In genomic region chr17:43721537-43722268, GRCh38 we compare ENCODE assay signal across 11 cellular contexts. TPM values are rescaled to one million over a fixed set of nuclear protein-coding genes. Genes with fewer than 3 reads are reported as not detected.
DNase-seq lines count a peak whose midpoint lies in the region; ATAC-seq, FAIRE-seq and TF ChIP-seq lines count a peak whose summit lies in the region.
"Had no signal": no experiment of that assay in that cellular context is flagged by ENCODE, and none has a peak within 500 bp of the region (broad histone marks: within the 10 kb centered on the region; RNA-seq: fewer than 3 reads in every experiment).

No MANE protein-coding gene starts in this region.

- no peaks in the 10 kb centered on the region for H3K9me2 ChIP-seq in SK-N-SH
- H3K9me2 ChIP-seq in Karpas-422 (replicated peaks; ENCODE audit: insufficient read depth, low read length) = no peaks in the 10 kb centered on the region

- H3K79me2 ChIP-seq in SK-N-SH (ENCODE audit: insufficient read depth) (no peaks in the 10 kb centered on the region), Karpas-422 (ENCODE audit: low read length) (no peaks in the 10 kb centered on the region), K562 (ENCODE audit: control insufficient read depth, insufficient read depth, low read length) (no peaks in the 10 kb centered on the region)

- peak overlapping the region; percentile 87 for H3K4me3 Mint-ChIP-seq in natural killer cell treated with Interleukin-12 subunit alpha and Interleukin-12 subunit beta and Interleukin-15 and Interleukin-18, amount 100 ng/mL, for 72 hours

- no peaks in the 10 kb centered on the region for H3K9me3 Mint-ChIP-seq in natural killer cell treated with Interleukin-12 subunit alpha and Interleukin-12 subunit beta and Interleukin-15 and Interleukin-18, amount 100 ng/mL, for 72 hours

- no peaks in the 10 kb centered on the region for H3K27me3 ChIP-seq in SK-N-SH (ENCODE audit: insufficient read depth)
- no peaks in the 10 kb centered on the region for H3K27me3 ChIP-seq in Karpas-422 (ENCODE audit: low read length)
- H3K27me3 ChIP-seq in K562 (ENCODE audit: control insufficient read depth in 2 of 2, insufficient read depth in 2 of 2, low read length in 2 of 2) = peaks cover 5% of the 10 kb centered on the region in 2 experiments; a peak in 4 of 5 replicates
- no peaks in the 10 kb centered on the region for H3K27me3 ChIP-seq in Peyer's patch

- 91% methylated on average over 4 of the region's 4 CpGs for WGBS in SK-N-SH (ENCODE audit: low lambda C conversion rate)
- WGBS in K562 (ENCODE audit: insufficient coverage, low coverage, missing lambda C conversion rate) = 33% methylated on average over 4 of the region's 4 CpGs

- H3K9me3 ChIP-seq in SK-N-SH (no peaks in the 10 kb centered on the region), Karpas-422 (ENCODE audit: low read length) (no peaks in the 10 kb centered on the region), K562 (replicated peaks; ENCODE audit: control insufficient read depth, insufficient read depth, low read depth, low read length) (no peaks in the 10 kb centered on the region), Peyer's patch (no peaks in the 10 kb centered on the region)

- ATAC-seq in SK-N-SH treated with all-trans-retinoic acid at 6 μM for 48 hours (no peak), K562 (peak; percentile 51; the same call in 2 of the 3 replicates), GM18511 (IDR thresholded peaks at IDR 0.05; ENCODE audit: unreplicated experiment) (no peak)
- no peak for ATAC-seq in natural killer cell treated with Interleukin-12 subunit alpha and Interleukin-12 subunit beta and Interleukin-15 and Interleukin-18, amount 100 ng/mL, for 72 hours
- ATAC-seq: HCT116 had no signal

- H3K9ac ChIP-seq in SK-N-SH (no peak overlapping the region), Karpas-422 (ENCODE audit: low read length) (no peak overlapping the region), K562 (ENCODE audit: insufficient read depth in 1 of 2, low read depth in 2 of 2, low read length in 2 of 2) (peak overlapping the region in 1 of 2 experiments; percentile 34; a peak in 2 of 4 replicates)

- peaks cover 18 to 26% of the 10 kb centered on the region in 2 donors for H3K27me3 Mint-ChIP-seq in natural killer cell treated with Interleukin-12 subunit alpha and Interleukin-12 subunit beta and Interleukin-15 and Interleukin-18, amount 100 ng/mL, for 72 hours

- TF ChIP-seq RAD21 in SK-N-SH (IDR thresholded peaks at IDR 0.05; ENCODE audit: low read length) (no peak), K562 (CRISPR knock-in tag; conservative IDR thresholded peaks at IDR 0.05 in 1 of 2, IDR thresholded peaks at IDR 0.05 in 1 of 2) (no peak)

- TSS peak; percentile 88 for BruUV-seq in K562 (replicated peaks; lab: Mats Ljungman, UMichigan)

- CTCF ChIA-PET in SK-N-SH (lab: Yijun Ruan, JAX) = interaction anchor here (1.3 to 6.2 kb wide), 3 partner anchors 23 to 39 kb away, joined by 3 to 32 read pairs (median 11); no protein-coding TSS in a partner anchor
- CTCF ChIA-PET in K562 (lab: Yijun Ruan, JAX; ENCODE audit: low intra/inter-chr PET ratio) = no interaction called here

- H3F3A ChIP-seq in SK-N-SH (replicated peaks; ENCODE audit: insufficient read depth) = peaks cover 10% of the 10 kb centered on the region

- H3K4me3 ChIP-seq in SK-N-SH (ENCODE audit: low read depth in 2 of 2, low read length in 1 of 2) = no peak overlapping the region
- peak overlapping the region; percentile 68; the same call in 1 of the 2 replicates for H3K4me3 ChIP-seq in Karpas-422 (ENCODE audit: low read length)
- no peak overlapping the region for H3K4me3 ChIP-seq in K562
- no peak overlapping the region for H3K4me3 ChIP-seq in Peyer's patch

- peaks cover 12 to 14% of the 10 kb centered on the region in 2 donors for H3K4me1 Mint-ChIP-seq in natural killer cell treated with Interleukin-12 subunit alpha and Interleukin-12 subunit beta and Interleukin-15 and Interleukin-18, amount 100 ng/mL, for 72 hours (ENCODE audit: low read depth in 2 of 2)

- H3K4me1 ChIP-seq in SK-N-SH (ENCODE audit: control insufficient read depth in 1 of 2, insufficient read depth in 2 of 2, low read depth in 1 of 2, low read length in 1 of 2) = peaks cover 4 to 5% of the 10 kb centered on the region in 2 experiments; a peak in 2 of 4 replicates
- H3K4me1 ChIP-seq in Karpas-422 (ENCODE audit: low read length) = peaks cover 14% of the 10 kb centered on the region
- peaks cover 7 to 14% of the 10 kb centered on the region in 2 experiments for H3K4me1 ChIP-seq in K562 (replicated peaks in 1 of 2; ENCODE audit: control insufficient read depth in 2 of 2, insufficient read depth in 2 of 2, low read length in 2 of 2)
- no peaks in the 10 kb centered on the region for H3K4me1 ChIP-seq in Peyer's patch

- H3K36me3 ChIP-seq in SK-N-SH (replicated peaks in 1 of 2; ENCODE audit: control insufficient read depth in 1 of 2, insufficient read depth in 2 of 2, low read length in 1 of 2) = no peaks in the 10 kb centered on the region
- H3K36me3 ChIP-seq in Karpas-422 (ENCODE audit: insufficient read depth, low read length) = no peaks in the 10 kb centered on the region
- H3K36me3 ChIP-seq in K562 (ENCODE audit: control insufficient read depth, insufficient read depth, low read length) = no peaks in the 10 kb centered on the region
- H3K36me3 ChIP-seq in Peyer's patch = no peaks in the 10 kb centered on the region

- TF ChIP-seq POLR2A in K562 (conservative IDR thresholded peaks at IDR 0.05) (no peak), Peyer's patch (IDR thresholded peaks at IDR 0.05) (no peak)

- no peaks in the 10 kb centered on the region for H3K9me1 ChIP-seq in K562 (ENCODE audit: control insufficient read depth, insufficient read depth, low read length)

- peak overlapping the region in 1 of 2 donors; percentile 54 for H3K27ac Mint-ChIP-seq in natural killer cell treated with Interleukin-12 subunit alpha and Interleukin-12 subunit beta and Interleukin-15 and Interleukin-18, amount 100 ng/mL, for 72 hours

- no peaks in the 10 kb centered on the region for H3K36me3 Mint-ChIP-seq in natural killer cell treated with Interleukin-12 subunit alpha and Interleukin-12 subunit beta and Interleukin-15 and Interleukin-18, amount 100 ng/mL, for 72 hours

- H2AFZ ChIP-seq in SK-N-SH (ENCODE audit: low read depth) = peak overlapping the region; percentile 67; the same call in 1 of the 2 replicates
- no peak overlapping the region for H2AFZ ChIP-seq in Karpas-422 (ENCODE audit: low read length)
- peak overlapping the region; percentile 64 for H2AFZ ChIP-seq in K562 (ENCODE audit: low read depth, low read length)

- TF ChIP-seq CTCF in SK-N-SH (IDR thresholded peaks at IDR 0.05) = no peak
- no peak for TF ChIP-seq CTCF in K562 (IDR thresholded peaks at IDR 0.05 in 2 of 3, conservative IDR thresholded peaks at IDR 0.05 in 1 of 3; ENCODE audit: insufficient read depth in 2 of 3, low read depth in 1 of 3, low read length in 3 of 3)
- no peak for TF ChIP-seq CTCF in Peyer's patch (IDR thresholded peaks at IDR 0.05)

- intact Hi-C loops in K562 (cut with micrococcal nuclease) = no loop called here

- H4K20me1 ChIP-seq in SK-N-SH (ENCODE audit: insufficient read depth) (no peaks in the 10 kb centered on the region), Karpas-422 (ENCODE audit: insufficient read depth, low read depth, low read length) (no peaks in the 10 kb centered on the region), K562 (replicated peaks; ENCODE audit: control insufficient read depth, insufficient read depth, low read length) (no peaks in the 10 kb centered on the region)

- H3K27ac ChIP-seq in SK-N-SH (ENCODE audit: low read depth in 2 of 2, low read length in 1 of 2) (no peak overlapping the region), Karpas-422 (ENCODE audit: low read length) (no peak overlapping the region), K562 (ENCODE audit: extremely low read depth, low read depth, low read length) (peak overlapping the region; percentile 43; the same call in 1 of the 3 replicates), Peyer's patch (no peak overlapping the region)

- FAIRE-seq in K562 (lab: Jason Lieb, UNC) = no peak
- FAIRE-seq: A204.1, GM18507 had no signal

- TF ChIP-seq EP300 in SK-N-SH (IDR thresholded peaks at IDR 0.05; ENCODE audit: borderline replicate concordance in 1 of 2, low read depth in 1 of 2, low read length in 1 of 2) = no peak
- TF ChIP-seq EP300 in K562 (IDR thresholded peaks at IDR 0.05; ENCODE audit: low read length) = no peak

- H3K4me2 ChIP-seq in SK-N-SH (peak overlapping the region; percentile 73; the same call in 1 of the 2 replicates), Karpas-422 (ENCODE audit: low read depth, low read length, poor library complexity, severe bottlenecking) (peak overlapping the region; percentile 69), K562 (ENCODE audit: insufficient read depth, low read length) (peak overlapping the region; percentile 35; the same call in 1 of the 2 replicates)

- in situ Hi-C loops in K562 (cut with MboI) = no loop called here

- DNase-seq in SK-N-SH (no peak), Karpas-422 (no peak), K562 (ENCODE audit: extremely low read depth in 1 of 4, low spot score in 3 of 4) (peak in 2 of 4 experiments; percentile 22 to 29), Peyer's patch (no peak), KG1 (lab: John Stamatoyannopoulos, UW) (no peak)
- DNase-seq in natural killer cell treated with Interleukin-12 subunit alpha and Interleukin-12 subunit beta and Interleukin-15 and Interleukin-18, amount 100 ng/mL, for 72 hours (ENCODE audit: low spot score) = no peak

- POLR2A ChIA-PET in SK-N-SH (lab: Yijun Ruan, JAX) (no interaction called here), K562 (lab: Yijun Ruan, JAX) (interaction anchor here (0.7 to 1.0 kb wide), 2 partner anchors 18 to 39 kb away, joined by 4 read pairs; no protein-coding TSS in a partner anchor)

RNA-seq across cellular contexts. Expression of gene SOST, which starts 36.9 kb away (rescaled TPM):
- polyA plus RNA-seq in SK-N-SH (2012; rRNA removed) (not detected in 2 replicates), K562 (2011; rRNA removed) (not detected in 2 replicates), K562 (2014; fragmentation: Illumina TruSeq; extraction: Trizol) (not detected in 2 replicates), K562 (2014; fragmentation: Nextera tagmentation; extraction: Ambion mirVana) (not detected), K562 (2014; rRNA removed) (not detected in 2 replicates)
- 0.01 TPM in 1 of 2 replicates, not detected in the other for polyA plus RNA-seq in SK-N-SH (2012; cell fraction: cytosol; rRNA removed)
- polyA plus RNA-seq in SK-N-SH (2012; cell fraction: nucleus; rRNA removed) = not detected in 2 replicates
- not detected in 2 replicates for total RNA-seq in Karpas-422 (2014; rRNA removed; shearing (Covaris generic); ENCODE audit: low replicate concordance)
- total RNA-seq in K562 (2011; cell fraction: chromatin; rRNA removed; ENCODE audit: low replicate concordance) = not detected in 2 replicates
- total RNA-seq in K562 (2011; cell fraction: nucleolus; rRNA removed) = not detected in 2 replicates
- total RNA-seq in K562 (2011; cell fraction: nucleoplasm; rRNA removed) = not detected in 2 replicates
- total RNA-seq in K562 (2014; rRNA removed) (not detected in 2 replicates), K562 (2014; rRNA removed; fragmentation: Illumina TruSeq; extraction: Trizol) (not detected in 2 replicates), K562 (2015; rRNA removed; fragmentation: Illumina TruSeq; extraction: Trizol) (not detected in 2 replicates), K562 (2021) (not detected in 2 replicates), Peyer's patch (not detected)
- polyA plus RNA-seq in K562 (2011; cell fraction: cytosol; rRNA removed) = not detected in 2 replicates
- polyA plus RNA-seq in K562 (2011; cell fraction: nucleus; rRNA removed) = not detected in 2 replicates
- polyA plus RNA-seq in K562 (2012) = 0.06 TPM in 1 of 2 replicates, not detected in the other
- polyA minus RNA-seq in K562 (2011; rRNA and poly(A)+ RNA removed) = not detected in 2 replicates
- polyA minus RNA-seq in K562 (2011; cell fraction: cytosol; rRNA and poly(A)+ RNA removed) = not detected in 2 replicates
- not detected in 2 replicates for polyA minus RNA-seq in K562 (2011; cell fraction: nucleus; rRNA and poly(A)+ RNA removed)
- total RNA-seq in natural killer cell treated with Interleukin-12 subunit alpha and Interleukin-12 subunit beta and Interleukin-15 and Interleukin-18, amount 100 ng/mL, for 72 hours = not detected

RNA-seq across cellular contexts. Expression of gene DUSP3, which starts 57.1 kb away (rescaled TPM):
- polyA plus RNA-seq in SK-N-SH (2012; rRNA removed) (31.5 and 39.7 TPM in 2 replicates), K562 (2011; rRNA removed) (19.8 and 20.2 TPM in 2 replicates), K562 (2014; fragmentation: Illumina TruSeq; extraction: Trizol) (13.2 and 13.6 TPM in 2 replicates), K562 (2014; fragmentation: Nextera tagmentation; extraction: Ambion mirVana) (1 to 10 TPM; 4.1 to 5.0 TPM), K562 (2014; rRNA removed) (11.9 and 13.1 TPM in 2 replicates)
- polyA plus RNA-seq in SK-N-SH (2012; cell fraction: cytosol; rRNA removed) = 28.3 and 29.9 TPM in 2 replicates
- polyA plus RNA-seq in SK-N-SH (2012; cell fraction: nucleus; rRNA removed) = 45.7 and 61.0 TPM in 2 replicates
- 7.9 and 9.5 TPM in 2 replicates for total RNA-seq in Karpas-422 (2014; rRNA removed; shearing (Covaris generic); ENCODE audit: low replicate concordance)
- 10.7 and 20.7 TPM in 2 replicates for total RNA-seq in K562 (2011; cell fraction: chromatin; rRNA removed; ENCODE audit: low replicate concordance)
- total RNA-seq in K562 (2011; cell fraction: nucleolus; rRNA removed) = 17.7 and 19.6 TPM in 2 replicates
- 17.4 and 24.8 TPM in 2 replicates for total RNA-seq in K562 (2011; cell fraction: nucleoplasm; rRNA removed)
- total RNA-seq in K562 (2014; rRNA removed) (9.4 and 13.2 TPM in 2 replicates), K562 (2014; rRNA removed; fragmentation: Illumina TruSeq; extraction: Trizol) (11.9 and 12.3 TPM in 2 replicates), K562 (2015; rRNA removed; fragmentation: Illumina TruSeq; extraction: Trizol) (13.3 and 15.4 TPM in 2 replicates), K562 (2021) (14.4 and 15.5 TPM in 2 replicates), Peyer's patch (100 to 1,000 TPM in 1 of 4 donors, 10 to 100 TPM in 3; 37.1 to 120 (median 87.1) TPM)
- 20.3 and 21.1 TPM in 2 replicates for polyA plus RNA-seq in K562 (2011; cell fraction: cytosol; rRNA removed)
- polyA plus RNA-seq in K562 (2011; cell fraction: nucleus; rRNA removed) = 22.7 and 23.3 TPM in 2 replicates
- 11.5 and 16.7 TPM in 2 replicates for polyA plus RNA-seq in K562 (2012)
- polyA minus RNA-seq in K562 (2011; rRNA and poly(A)+ RNA removed) = 14.9 and 15.9 TPM in 2 replicates
- 16.9 and 17.3 TPM in 2 replicates for polyA minus RNA-seq in K562 (2011; cell fraction: cytosol; rRNA and poly(A)+ RNA removed)
- 11.0 and 13.8 TPM in 2 replicates for polyA minus RNA-seq in K562 (2011; cell fraction: nucleus; rRNA and poly(A)+ RNA removed)
- 10 to 100 TPM in 1 of 2 donors, 1 to 10 TPM in 1; 7.0 to 12.0 TPM for total RNA-seq in natural killer cell treated with Interleukin-12 subunit alpha and Interleukin-12 subunit beta and Interleukin-15 and Interleukin-18, amount 100 ng/mL, for 72 hours

RNA-seq across cellular contexts. Expression of gene CFAP97D1, which starts 58.5 kb away (rescaled TPM):
- polyA plus RNA-seq in SK-N-SH (2012; rRNA removed) = 0.02 TPM in 2 replicates
- polyA plus RNA-seq in SK-N-SH (2012; cell fraction: cytosol; rRNA removed) = 0.03 TPM in 1 of 2 replicates, not detected in the other
- polyA plus RNA-seq in SK-N-SH (2012; cell fraction: nucleus; rRNA removed) = 0.01 and 0.04 TPM in 2 replicates
- total RNA-seq in Karpas-422 (2014; rRNA removed; shearing (Covaris generic); ENCODE audit: low replicate concordance) = 1.1 TPM in 1 of 2 replicates, not detected in the other
- total RNA-seq in K562 (2011; cell fraction: chromatin; rRNA removed; ENCODE audit: low replicate concordance) = 0.07 TPM in 1 of 2 replicates, not detected in the other
- not detected in 2 replicates for total RNA-seq in K562 (2011; cell fraction: nucleolus; rRNA removed)
- total RNA-seq in K562 (2011; cell fraction: nucleoplasm; rRNA removed) = not detected in 2 replicates
- total RNA-seq in K562 (2014; rRNA removed) = not detected in 2 replicates
- not detected in 2 replicates for total RNA-seq in K562 (2014; rRNA removed; fragmentation: Illumina TruSeq; extraction: Trizol)
- not detected in 2 replicates for total RNA-seq in K562 (2015; rRNA removed; fragmentation: Illumina TruSeq; extraction: Trizol)
- not detected in 2 replicates for total RNA-seq in K562 (2021)
- not detected in 2 replicates for polyA plus RNA-seq in K562 (2011; rRNA removed)
- polyA plus RNA-seq in K562 (2011; cell fraction: cytosol; rRNA removed) = not detected in 2 replicates
- polyA plus RNA-seq in K562 (2011; cell fraction: nucleus; rRNA removed) = not detected in 2 replicates
- polyA plus RNA-seq in K562 (2012) = 0.01 TPM in 1 of 2 replicates, not detected in the other
- polyA plus RNA-seq in K562 (2014; fragmentation: Illumina TruSeq; extraction: Trizol) = not detected in 2 replicates
- polyA plus RNA-seq in K562 (2014; fragmentation: Nextera tagmentation; extraction: Ambion mirVana) = not detected
- not detected in 2 replicates for polyA plus RNA-seq in K562 (2014; rRNA removed)
- 0.04 TPM in 1 of 2 replicates, not detected in the other for polyA minus RNA-seq in K562 (2011; rRNA and poly(A)+ RNA removed)
- polyA minus RNA-seq in K562 (2011; cell fraction: cytosol; rRNA and poly(A)+ RNA removed) = not detected in 2 replicates
- not detected in 2 replicates for polyA minus RNA-seq in K562 (2011; cell fraction: nucleus; rRNA and poly(A)+ RNA removed)
- total RNA-seq in natural killer cell treated with Interleukin-12 subunit alpha and Interleukin-12 subunit beta and Interleukin-15 and Interleukin-18, amount 100 ng/mL, for 72 hours = not detected
- total RNA-seq in Peyer's patch = not detected

RNA-seq across cellular contexts. Expression of gene MEOX1, which starts 60.0 kb away (rescaled TPM):
- polyA plus RNA-seq in SK-N-SH (2012; rRNA removed) (0.05 TPM in 1 of 2 replicates, not detected in the other), K562 (2011; rRNA removed) (not detected in 2 replicates), K562 (2014; fragmentation: Illumina TruSeq; extraction: Trizol) (not detected in 2 replicates), K562 (2014; fragmentation: Nextera tagmentation; extraction: Ambion mirVana) (not detected), K562 (2014; rRNA removed) (not detected in 2 replicates)
- polyA plus RNA-seq in SK-N-SH (2012; cell fraction: cytosol; rRNA removed) = 0.03 and 0.04 TPM in 2 replicates
- 0.02 TPM in 1 of 2 replicates, not detected in the other for polyA plus RNA-seq in SK-N-SH (2012; cell fraction: nucleus; rRNA removed)
- not detected in 2 replicates for total RNA-seq in Karpas-422 (2014; rRNA removed; shearing (Covaris generic); ENCODE audit: low replicate concordance)
- total RNA-seq in K562 (2011; cell fraction: chromatin; rRNA removed; ENCODE audit: low replicate concordance) = not detected in 2 replicates
- total RNA-seq in K562 (2011; cell fraction: nucleolus; rRNA removed) = not detected in 2 replicates
- not detected in 2 replicates for total RNA-seq in K562 (2011; cell fraction: nucleoplasm; rRNA removed)
- total RNA-seq in K562 (2014; rRNA removed) (not detected in 2 replicates), K562 (2014; rRNA removed; fragmentation: Illumina TruSeq; extraction: Trizol) (not detected in 2 replicates), K562 (2015; rRNA removed; fragmentation: Illumina TruSeq; extraction: Trizol) (not detected in 2 replicates), K562 (2021) (not detected in 2 replicates), Peyer's patch (1 to 10 TPM in 2 of 4 donors, under 1 TPM in 2; 0.54 to 3.3 (median 1.7) TPM)
- not detected in 2 replicates for polyA plus RNA-seq in K562 (2011; cell fraction: cytosol; rRNA removed)
- polyA plus RNA-seq in K562 (2011; cell fraction: nucleus; rRNA removed) = not detected in 2 replicates
- not detected in 2 replicates for polyA plus RNA-seq in K562 (2012)
- not detected in 2 replicates for polyA minus RNA-seq in K562 (2011; rRNA and poly(A)+ RNA removed)
- polyA minus RNA-seq in K562 (2011; cell fraction: cytosol; rRNA and poly(A)+ RNA removed) = not detected in 2 replicates
- polyA minus RNA-seq in K562 (2011; cell fraction: nucleus; rRNA and poly(A)+ RNA removed) = not detected in 2 replicates
- not detected for total RNA-seq in natural killer cell treated with Interleukin-12 subunit alpha and Interleukin-12 subunit beta and Interleukin-15 and Interleukin-18, amount 100 ng/mL, for 72 hours
